Comparison of ENCODE assay signal across 20 cellular contexts in the genomic region with DNA sequence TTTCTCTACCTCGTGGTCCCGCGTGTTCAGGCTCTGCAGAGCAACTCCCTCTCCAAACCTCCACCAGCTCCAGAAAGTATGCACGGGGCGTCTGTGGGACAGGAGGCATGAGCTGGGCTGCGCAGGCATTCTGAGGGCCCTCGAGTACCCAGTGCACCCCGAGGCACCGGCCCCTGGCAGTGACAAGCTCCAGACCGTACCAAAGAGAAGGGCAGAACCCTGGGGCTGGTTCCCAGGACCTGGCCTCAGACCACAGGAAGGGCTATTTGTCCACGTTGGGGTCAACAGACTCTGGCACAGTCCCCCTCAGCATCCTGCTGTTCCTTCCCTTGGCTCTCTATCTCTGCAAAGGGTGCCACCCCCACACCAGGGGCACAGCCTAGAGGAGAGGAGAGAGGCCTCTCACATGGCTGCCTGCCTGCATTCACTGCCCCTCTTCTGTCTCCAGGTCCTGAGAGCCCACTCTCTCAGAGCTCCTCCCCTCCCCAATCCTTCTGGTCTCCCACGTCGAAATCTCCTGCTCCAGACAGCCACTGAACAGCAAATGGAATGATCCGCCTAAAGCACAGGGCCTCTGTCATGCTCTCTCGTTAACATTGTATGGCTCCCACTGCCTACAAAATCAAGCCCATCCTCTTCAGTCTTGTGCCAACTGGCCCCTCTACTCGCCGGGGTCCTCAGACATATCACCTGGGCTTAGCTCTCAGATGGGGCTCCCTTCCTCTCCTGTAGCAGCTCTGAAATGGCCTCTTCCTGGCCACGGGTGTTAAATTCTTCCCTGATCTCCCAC.
"Had no signal": no experiment of that assay in that cellular context is flagged by ENCODE, and none has a peak within 500 bp of the region (broad histone marks: within the 10 kb centered on the region; RNA-seq: fewer than 3 reads in every experiment).

No MANE protein-coding gene starts in this region.

- H3K4me3 ChIP-seq: adrenal gland, ascending aorta, left ventricle myocardium inferior, tibial nerve had no signal

- ATAC-seq: activated CD4-positive, alpha-beta T cell treated with anti-CD3 and anti-CD28 coated beads for 36 hours; activated T-cell treated with anti-CD3 and anti-CD28 coated beads, Interleukin-2, amount 50 U/mL, for 4 hours had no signal

- H3K9me3 ChIP-seq: adrenal gland, ascending aorta, left ventricle myocardium inferior, tibial nerve had no signal

- H3K27ac ChIP-seq: adrenal gland, ascending aorta, brain microvascular endothelial cell, left ventricle myocardium inferior, tibial nerve had no signal

- H3K4me1 Mint-ChIP-seq: activated CD4-positive, alpha-beta T cell treated with anti-CD3 and anti-CD28 coated beads for 36 hours had no signal

- H3K27me3 ChIP-seq: adrenal gland, ascending aorta, brain microvascular endothelial cell, tibial nerve had no signal

- H3K4me1 ChIP-seq: adrenal gland, left ventricle myocardium inferior, tibial nerve had no signal

- DNase-seq: activated CD4-positive, alpha-beta T cell treated with anti-CD3 and anti-CD28 coated beads for 36 hours; activated CD4-positive, alpha-beta T cell treated with anti-CD3 and anti-CD28 coated beads, Interleukin-2, amount 50 U/mL, for 48 hours; activated naive CD4-positive, alpha-beta T cell; activated T-cell treated with anti-CD3 and anti-CD28 coated beads, Interleukin-2, amount 50 U/mL, for 4 hours; caudate nucleus; effector memory CD4-positive, alpha-beta T cell; foreskin melanocyte; left ventricle myocardium inferior; retina; stimulated activated CD4-positive, alpha-beta T cell treated with anti-CD3 and anti-CD28 coated beads, Interleukin-4, amount 100 ng/mL, for 4 hours; substantia nigra; T-helper 1 cell had no signal

- H3K36me3 Mint-ChIP-seq: activated naive CD8-positive, alpha-beta T cell; natural killer cell treated with Interleukin-12 subunit alpha and Interleukin-12 subunit beta and Interleukin-15 and Interleukin-18, amount 100 ng/mL, for 72 hours had no signal

- H3K4me3 Mint-ChIP-seq: activated CD4-positive, alpha-beta T cell treated with anti-CD3 and anti-CD28 coated beads for 36 hours; activated naive CD8-positive, alpha-beta T cell; activated T-cell treated with anti-CD3 and anti-CD28 coated beads, Interleukin-2, amount 50 U/mL, for 4 hours; natural killer cell treated with Interleukin-12 subunit alpha and Interleukin-12 subunit beta and Interleukin-15 and Interleukin-18, amount 100 ng/mL, for 72 hours; stimulated activated naive CD8-positive, alpha-beta T cell treated with anti-CD3 and anti-CD28 coated beads, Interleukin-15, Interleukin-2, amounts not matched to agents 100 ng/mL and 50 ng/mL, for 24 hours had no signal

- H3K27me3 Mint-ChIP-seq: activated CD4-positive, alpha-beta T cell treated with anti-CD3 and anti-CD28 coated beads for 36 hours; stimulated activated naive CD8-positive, alpha-beta T cell treated with anti-CD3 and anti-CD28 coated beads, Interleukin-15, Interleukin-2, amounts not matched to agents 100 ng/mL and 50 ng/mL, for 24 hours had no signal

- H3K9me3 Mint-ChIP-seq: activated T-cell treated with anti-CD3 and anti-CD28 coated beads, Interleukin-2, amount 50 U/mL, for 4 hours; activated T-helper 2 cell treated with anti-CD3 and anti-CD28 coated beads, Interferon-gamma antibody, Interleukin-2, Interleukin-4, amounts not matched to agents 10 μg/mL and 5 μg/mL and 100 μg/mL, durations not matched to agents 14 hours and 24 hours and 36 hours; natural killer cell treated with Interleukin-12 subunit alpha and Interleukin-12 subunit beta and Interleukin-15 and Interleukin-18, amount 100 ng/mL, for 72 hours; stimulated activated naive CD8-positive, alpha-beta T cell treated with anti-CD3 and anti-CD28 coated beads, Interleukin-15, Interleukin-2, amounts not matched to agents 100 ng/mL and 50 ng/mL, for 24 hours had no signal

- H3K27ac Mint-ChIP-seq: activated CD4-positive, alpha-beta T cell treated with anti-CD3 and anti-CD28 coated beads for 36 hours; activated naive CD8-positive, alpha-beta T cell; activated T-helper 2 cell treated with anti-CD3 and anti-CD28 coated beads, Interferon-gamma antibody, Interleukin-2, Interleukin-4, amounts not matched to agents 10 μg/mL and 5 μg/mL and 100 μg/mL, durations not matched to agents 14 hours and 24 hours and 36 hours; natural killer cell treated with Interleukin-12 subunit alpha and Interleukin-12 subunit beta and Interleukin-15 and Interleukin-18, amount 100 ng/mL, for 72 hours; stimulated activated naive CD8-positive, alpha-beta T cell treated with anti-CD3 and anti-CD28 coated beads, Interleukin-15, Interleukin-2, amounts not matched to agents 100 ng/mL and 50 ng/mL, for 24 hours had no signal

- H3K36me3 ChIP-seq: adrenal gland, ascending aorta, brain microvascular endothelial cell, left ventricle myocardium inferior, tibial nerve had no signal
